Comparison of ENCODE assay signal across 8 cellular contexts in the genomic region with DNA sequence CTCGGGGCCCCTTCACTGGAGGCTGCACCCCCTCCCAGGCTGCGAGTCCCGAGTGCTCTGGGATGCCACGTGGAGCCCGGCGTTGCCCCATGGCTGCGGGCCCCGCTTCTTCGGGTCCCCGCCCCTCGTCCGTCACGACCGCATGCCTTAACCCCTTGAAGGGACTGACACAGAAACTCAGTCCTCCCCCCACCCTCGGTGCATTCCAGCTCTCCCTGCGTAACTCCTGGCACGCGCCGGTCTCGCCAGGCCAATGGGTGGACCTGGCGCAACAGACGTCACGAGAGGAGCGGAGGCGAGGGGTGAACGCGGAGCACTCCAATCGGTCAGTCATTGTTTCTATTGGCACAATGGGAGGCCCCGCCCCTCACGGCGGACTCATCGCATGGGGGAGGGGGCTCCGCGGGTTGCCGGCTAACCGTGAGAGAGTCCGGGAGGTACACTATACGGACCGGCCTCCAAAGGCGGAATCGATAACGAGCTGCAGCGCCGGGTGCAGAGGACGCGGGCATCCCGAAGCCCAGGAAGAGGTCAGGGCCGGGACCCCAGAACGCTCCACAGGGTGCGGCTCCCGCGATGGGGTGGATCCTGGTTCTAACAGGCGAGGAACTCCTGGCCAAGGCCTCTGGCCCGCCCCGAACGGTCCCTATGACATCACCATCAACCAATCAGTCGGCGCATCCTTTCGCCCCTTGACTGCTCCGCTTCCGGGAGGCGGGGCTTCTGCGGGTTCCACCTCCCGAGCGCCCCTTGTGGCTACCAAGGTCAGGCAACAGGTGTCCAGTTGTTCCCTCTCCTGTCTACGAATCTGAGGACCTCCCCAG. TPM values are rescaled to one million over a fixed set of nuclear protein-coding genes. Genes with fewer than 3 reads are reported as not detected.
DNase-seq lines count a peak whose midpoint lies in the region; ATAC-seq and TF ChIP-seq lines count a peak whose summit lies in the region.

No MANE protein-coding gene starts in this region.

- intact Hi-C loops in esophagus squamous epithelium (cut with DNase I): no loop called here

- peak in 1 of 4 donors; percentile 50 for TF ChIP-seq POLR2A in esophagus squamous epithelium (IDR thresholded peaks at IDR 0.05)

- H3K4me1 Mint-ChIP-seq in activated T-cell treated with anti-CD3 and anti-CD28 coated beads, Interleukin-2, amount 50 U/mL, for 72 hours (ENCODE audit: low read depth): peaks cover 20% of the 10 kb centered on the region

- no peaks in the 10 kb centered on the region for H3K9me3 ChIP-seq in HUES64 (ENCODE audit: insufficient read depth, low read depth, low read length)
- no peaks in the 10 kb centered on the region for H3K9me3 ChIP-seq in esophagus squamous epithelium
- H3K9me3 ChIP-seq in muscle layer of duodenum (ENCODE audit: control insufficient read depth in 1 of 2, low read length in 2 of 2): no peaks in the 10 kb centered on the region

- H3K27ac ChIP-seq in HUES64 (ENCODE audit: low read depth, low read length) (peak overlapping the region; percentile 100), esophagus squamous epithelium (peak overlapping the region; percentile 56 to 87 (median 72)), muscle layer of duodenum (ENCODE audit: low read length) (peak overlapping the region; percentile 67)

- peak overlapping the region; percentile 89 for H3K27ac Mint-ChIP-seq in activated T-cell treated with anti-CD3 and anti-CD28 coated beads, Interleukin-2, amount 50 U/mL, for 72 hours

- H3K27me3 Mint-ChIP-seq in activated T-cell treated with anti-CD3 and anti-CD28 coated beads, Interleukin-2, amount 50 U/mL, for 72 hours (ENCODE audit: low read depth): peaks cover 31% of the 10 kb centered on the region

- under 1% methylated on average over 66 of the region's 66 CpGs for WGBS in HUES64
- 0% methylated on average over 2 to 17 of the region's 66 CpGs for WGBS in esophagus squamous epithelium, 2 donors

- peak; percentile 98 for DNase-seq in DMS 273 (lab: John Stamatoyannopoulos, UW; ENCODE audit: unreplicated experiment)
- DNase-seq in activated T-cell treated with anti-CD3 and anti-CD28 coated beads, Interleukin-2, amount 50 U/mL, for 72 hours: peak; percentile 97
- peak; percentile 63 for DNase-seq in esophagus squamous epithelium (lab: John Stamatoyannopoulos, UW)
- DNase-seq in stimulated activated CD8-positive, alpha-beta memory T cell treated with anti-CD3 and anti-CD28 coated beads, Interleukin-7, amount 100 ng/mL, for 24 hours (ENCODE audit: low read depth): peak; percentile 78

- peak; percentile 55 to 81 (median 59) for TF ChIP-seq CTCF in esophagus squamous epithelium (IDR thresholded peaks at IDR 0.05)

- H3K36me3 ChIP-seq in HUES64 (ENCODE audit: insufficient read depth, low read length) (peaks cover 34% of the 10 kb centered on the region), esophagus squamous epithelium (no peaks in the 10 kb centered on the region), muscle layer of duodenum (ENCODE audit: control insufficient read depth in 1 of 2, insufficient read depth in 2 of 2, low read length in 2 of 2) (peaks cover 0 to 4% of the 10 kb centered on the region in 2 donors)

- no peaks in the 10 kb centered on the region for H3K9me3 Mint-ChIP-seq in activated T-cell treated with anti-CD3 and anti-CD28 coated beads, Interleukin-2, amount 50 U/mL, for 72 hours

- peak; percentile 87 for ATAC-seq in GM21447 (IDR thresholded peaks at IDR 0.05; ENCODE audit: unreplicated experiment)
- ATAC-seq in activated T-cell treated with anti-CD3 and anti-CD28 coated beads, Interleukin-2, amount 50 U/mL, for 72 hours (replicated peaks in 1 of 2): peak; percentile 88 to 91

- H3K36me3 Mint-ChIP-seq in activated T-cell treated with anti-CD3 and anti-CD28 coated beads, Interleukin-2, amount 50 U/mL, for 72 hours (ENCODE audit: insufficient read depth in 2 of 2): peaks cover 2 to 8% of the 10 kb centered on the region in 2 donors

- peak overlapping the region; percentile 98 to 99 for H3K4me3 Mint-ChIP-seq in activated T-cell treated with anti-CD3 and anti-CD28 coated beads, Interleukin-2, amount 50 U/mL, for 72 hours

- H3K4me3 ChIP-seq in HUES64 (ENCODE audit: low read length) (peak overlapping the region; percentile 79), esophagus squamous epithelium (peak overlapping the region; percentile 34 to 73 (median 54)), muscle layer of duodenum (ENCODE audit: low read depth in 1 of 2, low read length in 2 of 2) (peak overlapping the region; percentile 55 to 61)

- peak overlapping the region; percentile 98 for H3K9ac ChIP-seq in HUES64 (ENCODE audit: low read depth, low read length)

- H3K4me1 ChIP-seq in HUES64 (ENCODE audit: insufficient read depth, low read length) (peaks cover 4% of the 10 kb centered on the region; the same call in 1 of the 2 replicates), esophagus squamous epithelium (peaks cover 22 to 34% (median 26%) of the 10 kb centered on the region in 3 donors), muscle layer of duodenum (ENCODE audit: control insufficient read depth in 1 of 2, insufficient read depth in 2 of 2, low read length in 2 of 2) (peaks cover 0 to 34% of the 10 kb centered on the region in 2 donors)

- H3K27me3 ChIP-seq in HUES64 (ENCODE audit: insufficient read depth, low read length): no peaks in the 10 kb centered on the region
- peaks cover 0 to 56% (median 2%) of the 10 kb centered on the region in 4 donors for H3K27me3 ChIP-seq in esophagus squamous epithelium
- H3K27me3 ChIP-seq in muscle layer of duodenum (ENCODE audit: low read depth, low read length): peaks cover 9% of the 10 kb centered on the region

TF ChIP-seq in PFSK-1, 5 proteins besides CTCF, POLR2A, EP300 and RAD21:
- TF ChIP-seq FOXP2 (optimal IDR thresholded peaks at IDR 0.05; ENCODE audit: borderline replicate concordance, extremely low read depth, extremely low read length, insufficient read depth) (no peak), POLR2AphosphoS5 (IDR thresholded peaks at IDR 0.05; ENCODE audit: low read depth, low read length) (peak; percentile 68), SIN3A (IDR thresholded peaks at IDR 0.05; ENCODE audit: borderline replicate concordance, insufficient read depth, low read length) (no peak), TAF1 (IDR thresholded peaks at IDR 0.05; ENCODE audit: borderline replicate concordance, insufficient read depth, low read length) (no peak; the same call in 1 of the 2 replicates)
- TF ChIP-seq, protein P1, sequence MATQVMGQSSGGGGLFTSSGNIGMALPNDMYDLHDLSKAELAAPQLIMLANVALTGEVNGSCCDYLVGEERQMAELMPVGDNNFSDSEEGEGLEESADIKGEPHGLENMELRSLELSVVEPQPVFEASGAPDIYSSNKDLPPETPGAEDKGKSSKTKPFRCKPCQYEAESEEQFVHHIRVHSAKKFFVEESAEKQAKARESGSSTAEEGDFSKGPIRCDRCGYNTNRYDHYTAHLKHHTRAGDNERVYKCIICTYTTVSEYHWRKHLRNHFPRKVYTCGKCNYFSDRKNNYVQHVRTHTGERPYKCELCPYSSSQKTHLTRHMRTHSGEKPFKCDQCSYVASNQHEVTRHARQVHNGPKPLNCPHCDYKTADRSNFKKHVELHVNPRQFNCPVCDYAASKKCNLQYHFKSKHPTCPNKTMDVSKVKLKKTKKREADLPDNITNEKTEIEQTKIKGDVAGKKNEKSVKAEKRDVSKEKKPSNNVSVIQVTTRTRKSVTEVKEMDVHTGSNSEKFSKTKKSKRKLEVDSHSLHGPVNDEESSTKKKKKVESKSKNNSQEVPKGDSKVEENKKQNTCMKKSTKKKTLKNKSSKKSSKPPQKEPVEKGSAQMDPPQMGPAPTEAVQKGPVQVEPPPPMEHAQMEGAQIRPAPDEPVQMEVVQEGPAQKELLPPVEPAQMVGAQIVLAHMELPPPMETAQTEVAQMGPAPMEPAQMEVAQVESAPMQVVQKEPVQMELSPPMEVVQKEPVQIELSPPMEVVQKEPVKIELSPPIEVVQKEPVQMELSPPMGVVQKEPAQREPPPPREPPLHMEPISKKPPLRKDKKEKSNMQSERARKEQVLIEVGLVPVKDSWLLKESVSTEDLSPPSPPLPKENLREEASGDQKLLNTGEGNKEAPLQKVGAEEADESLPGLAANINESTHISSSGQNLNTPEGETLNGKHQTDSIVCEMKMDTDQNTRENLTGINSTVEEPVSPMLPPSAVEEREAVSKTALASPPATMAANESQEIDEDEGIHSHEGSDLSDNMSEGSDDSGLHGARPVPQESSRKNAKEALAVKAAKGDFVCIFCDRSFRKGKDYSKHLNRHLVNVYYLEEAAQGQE (IDR thresholded peaks at IDR 0.05; ENCODE audit: insufficient read depth in 1 of 2, low read depth in 2 of 2, low read length in 2 of 2): peak in 1 of 2 experiments; percentile 17; a peak in 1 of 4 replicates

RNA-seq across cellular contexts. Expression of a gene that starts 1.0 kb away (rescaled TPM):
- polyA plus RNA-seq in HUES64 (2013, experiment 1 of 2): 10.1 TPM
- 12.7 TPM for polyA plus RNA-seq in HUES64 (2013, experiment 2 of 2)
- 6.4 TPM for polyA plus RNA-seq in PFSK-1 (2012; ENCODE audit: insufficient read length, low read depth)
- total RNA-seq in activated T-cell treated with anti-CD3 and anti-CD28 coated beads, Interleukin-2, amount 50 U/mL, for 72 hours: 10 to 100 TPM; 14.2 to 17.4 TPM
- under 1 TPM; 0.31 to 0.76 (median 0.45) TPM for total RNA-seq in esophagus squamous epithelium

RNA-seq across cellular contexts. Expression of a gene that starts 22.0 kb away (rescaled TPM):
- 26.5 TPM for polyA plus RNA-seq in HUES64 (2013, experiment 1 of 2)
- 25.8 TPM for polyA plus RNA-seq in HUES64 (2013, experiment 2 of 2)
- polyA plus RNA-seq in PFSK-1 (2012; ENCODE audit: insufficient read length, low read depth): 22.9 TPM
- total RNA-seq in activated T-cell treated with anti-CD3 and anti-CD28 coated beads, Interleukin-2, amount 50 U/mL, for 72 hours: 10 to 100 TPM; 27.7 to 27.8 TPM
- 10 to 100 TPM; 12.4 to 16.8 (median 15.0) TPM for total RNA-seq in esophagus squamous epithelium

RNA-seq across cellular contexts. Expression of a gene that starts 28.4 kb away (rescaled TPM):
- 42.0 TPM for polyA plus RNA-seq in HUES64 (2013, experiment 1 of 2)
- polyA plus RNA-seq in HUES64 (2013, experiment 2 of 2): 40.4 TPM
- 31.3 TPM for polyA plus RNA-seq in PFSK-1 (2012; ENCODE audit: insufficient read length, low read depth)
- 10 to 100 TPM; 34.7 to 42.2 TPM for total RNA-seq in activated T-cell treated with anti-CD3 and anti-CD28 coated beads, Interleukin-2, amount 50 U/mL, for 72 hours
- 1 to 10 TPM; 7.7 to 9.4 (median 9.0) TPM for total RNA-seq in esophagus squamous epithelium

RNA-seq across cellular contexts. Expression of a gene that starts 42.1 kb away (rescaled TPM):
- polyA plus RNA-seq in HUES64 (2013, experiment 1 of 2): not detected
- not detected for polyA plus RNA-seq in HUES64 (2013, experiment 2 of 2)
- polyA plus RNA-seq in PFSK-1 (2012; ENCODE audit: insufficient read length, low read depth): not detected
- total RNA-seq in activated T-cell treated with anti-CD3 and anti-CD28 coated beads, Interleukin-2, amount 50 U/mL, for 72 hours: not detected
- not detected for total RNA-seq in esophagus squamous epithelium

RNA-seq across cellular contexts. Expression of a gene that starts 53.3 kb away (rescaled TPM):
- 87.0 TPM for polyA plus RNA-seq in HUES64 (2013, experiment 1 of 2)
- polyA plus RNA-seq in HUES64 (2013, experiment 2 of 2): 106 TPM
- polyA plus RNA-seq in PFSK-1 (2012; ENCODE audit: insufficient read length, low read depth): 33.0 TPM
- total RNA-seq in activated T-cell treated with anti-CD3 and anti-CD28 coated beads, Interleukin-2, amount 50 U/mL, for 72 hours: 10 to 100 TPM; 62.4 to 75.4 TPM
- 10 to 100 TPM; 52.1 to 94.6 (median 67.9) TPM for total RNA-seq in esophagus squamous epithelium

Comparison
In these comparisons a context has a peak if more than half of its experiments do, and no peak if none do; other contexts are left out.
1. Peak in every context shown above with its lines: DNase-seq, ATAC-seq, H3K4me3 ChIP-seq and H3K27ac ChIP-seq.
2. RNA of a gene that starts 1.0 kb away (total RNA-seq): 14.2 to 17.4 TPM in activated T-cell treated with anti-CD3 and anti-CD28 coated beads, Interleukin-2, amount 50 U/mL, for 72 hours; 0.31 to 0.76 TPM in esophagus squamous epithelium; every median in the first group is over 4 times any median in the second.